8 cellular contexts compared by ENCODE assay signal in the genomic region with DNA sequence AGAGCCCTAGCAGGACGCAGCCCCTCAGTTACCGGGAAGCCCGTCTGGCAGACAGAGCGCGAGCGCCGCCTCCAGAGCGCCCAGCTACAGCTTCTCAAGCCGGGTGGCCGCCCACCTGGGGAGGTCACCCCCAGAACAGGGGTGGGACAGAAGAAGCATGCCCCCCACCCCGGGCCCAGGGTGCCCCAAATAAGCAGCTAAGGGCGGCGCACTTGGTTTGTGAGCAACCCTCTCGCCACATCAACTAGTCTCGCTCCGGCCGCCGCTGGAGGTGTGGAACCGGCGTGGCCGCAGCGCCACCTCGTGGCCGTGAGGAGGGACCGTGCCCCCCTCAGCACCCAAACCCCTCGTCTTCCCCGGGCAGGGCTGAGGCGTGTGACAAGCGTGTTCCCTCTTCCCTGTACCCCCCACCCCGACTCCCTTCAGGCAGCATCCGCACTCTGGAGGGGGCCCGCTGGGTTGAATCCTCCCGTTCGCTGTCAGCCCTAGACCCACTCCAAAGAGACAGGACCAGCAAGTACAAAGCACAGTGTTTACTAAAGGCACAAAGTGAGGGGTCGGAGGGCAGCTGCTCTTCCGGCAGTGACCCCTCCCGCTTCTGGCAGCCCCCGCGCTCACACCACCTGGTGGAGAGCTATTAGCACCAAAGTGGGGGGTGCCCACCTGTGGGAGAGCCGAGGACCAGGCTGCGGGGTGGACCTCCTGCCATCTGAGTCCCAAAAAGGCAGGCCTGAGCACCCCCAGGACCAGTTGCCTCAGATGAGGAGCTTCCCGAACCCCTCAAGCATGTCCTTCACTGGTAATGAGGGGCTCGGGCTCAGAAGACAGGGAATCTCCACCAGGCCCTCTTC. TPM values are rescaled to one million over a fixed set of nuclear protein-coding genes. Genes with fewer than 3 reads are reported as not detected.
A peak's percentile ranks its signal among the peaks of the same experiment; 100 is the strongest.
DNase-seq lines count a peak whose midpoint lies in the region; ATAC-seq, FAIRE-seq and TF ChIP-seq lines count a peak whose summit lies in the region.

No MANE protein-coding gene starts in this region.

- no peak overlapping the region for H3K4me3 ChIP-seq in lower leg skin (ENCODE audit: low read depth, poor library complexity, severe bottlenecking)

- 18 to 31% methylated on average over 16 to 26 of the region's 43 CpGs for WGBS in lower leg skin, 2 donors

- TF ChIP-seq CTCF in lower leg skin (IDR thresholded peaks at IDR 0.05), result peak in 1 of 3 donors; percentile 78

- DNase-seq in GM12892 (ENCODE audit: insufficient read length) (peak; percentile 96), NCI-H510A (lab: John Stamatoyannopoulos, UW) (peak; percentile 64), dermis microvascular lymphatic vessel endothelial cell (ENCODE audit: low read depth in 2 of 2) (peak; percentile 36 to 63), lower leg skin (ENCODE audit: low spot score in 2 of 2) (peak; percentile 65 to 97)
- DNase-seq in activated CD4-positive, alpha-beta T cell treated with anti-CD3 and anti-CD28 coated beads, Interleukin-2, amount 50 U/mL, for 48 hours, result peak; percentile 79 to 84
- DNase-seq in stimulated activated CD4-positive, alpha-beta T cell treated with anti-CD3 and anti-CD28 coated beads, Interleukin-4, amount 100 ng/mL, for 24 hours, result peak; percentile 84

- FAIRE-seq in GM12892 (lab: Jason Lieb, UNC), result peak; percentile 90

- TF ChIP-seq POLR2A in GM12892 (IDR thresholded peaks at IDR 0.05; ENCODE audit: low read depth, low read length) (peak; percentile 36; the same call in 1 of the 2 replicates), lower leg skin (IDR thresholded peaks at IDR 0.05) (no peak)

- intact Hi-C loops in lower leg skin (cut with DNase I; ENCODE audit: low total_unique reads), result no loop called here

- ATAC-seq in HG02885 (IDR thresholded peaks at IDR 0.05; ENCODE audit: poor library complexity, unreplicated experiment) (peak; percentile 67), GM18867 (IDR thresholded peaks at IDR 0.05; ENCODE audit: unreplicated experiment) (no peak)

RNA-seq across cellular contexts. Expression of a gene that starts 45.4 kb away (rescaled TPM):
- polyA plus RNA-seq in GM12892 (2012; ENCODE audit: missing spikeins), result not detected
- total RNA-seq in dermis microvascular lymphatic vessel endothelial cell (38.9 and 56.9 TPM in 2 replicates), lower leg skin (10 to 100 TPM; 30.4 to 70.9 (median 39.8) TPM)

RNA-seq across cellular contexts. Expression of a gene that starts 51.7 kb away (rescaled TPM):
- 55.3 TPM for polyA plus RNA-seq in GM12892 (2012; ENCODE audit: missing spikeins)
- total RNA-seq in dermis microvascular lymphatic vessel endothelial cell, result 5.5 and 7.6 TPM in 2 replicates
- 10 to 100 TPM; 20.2 to 38.3 (median 26.0) TPM for total RNA-seq in lower leg skin
